ENCODE assay signal across 8 cellular contexts in the genomic region with DNA sequence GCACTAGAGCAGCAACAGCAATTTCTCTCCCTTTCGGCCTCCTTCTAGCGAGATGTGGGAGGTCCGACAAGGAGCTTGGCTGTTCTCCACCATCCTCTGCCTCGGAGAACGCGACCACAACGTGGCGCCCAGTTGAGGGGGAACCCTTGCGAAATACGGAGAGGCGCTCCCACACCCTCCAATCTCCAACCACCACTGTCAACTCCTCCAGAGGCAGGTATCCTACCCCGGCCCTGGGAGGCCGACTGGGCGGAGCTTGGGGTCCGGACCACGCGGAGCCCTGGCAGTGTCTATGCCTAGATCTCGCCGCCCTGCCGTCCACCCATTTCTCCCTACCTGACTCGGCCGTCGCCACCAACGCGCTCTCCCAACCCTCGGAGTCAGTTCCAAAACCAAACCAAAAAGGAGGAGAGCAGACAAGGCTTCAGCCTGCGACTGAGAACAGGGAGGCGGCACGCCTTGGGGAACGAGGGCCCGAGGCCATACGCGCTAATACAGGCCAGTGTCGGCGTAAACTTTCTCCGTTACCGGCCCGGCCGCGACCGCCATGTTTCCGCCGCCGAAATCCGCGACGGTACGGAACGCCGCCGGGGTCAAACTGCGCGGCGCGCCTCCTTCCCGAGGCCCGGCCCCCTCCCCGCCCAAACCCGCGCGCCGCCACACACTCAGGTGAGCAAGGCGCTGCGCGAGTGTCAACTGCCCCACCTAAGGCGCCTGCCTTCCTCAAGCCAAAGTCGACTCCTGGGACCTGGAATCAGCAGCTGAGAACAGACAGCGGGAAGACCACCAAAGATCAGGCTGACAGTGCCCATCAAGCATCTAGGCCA. TPM values are rescaled to one million over a fixed set of nuclear protein-coding genes. Genes with fewer than 3 reads are reported as not detected.
A peak's percentile ranks its signal among the peaks of the same experiment; 100 is the strongest.
DNase-seq lines count a peak whose midpoint lies in the region; ATAC-seq, FAIRE-seq and TF ChIP-seq lines count a peak whose summit lies in the region.

A gene with protein sequence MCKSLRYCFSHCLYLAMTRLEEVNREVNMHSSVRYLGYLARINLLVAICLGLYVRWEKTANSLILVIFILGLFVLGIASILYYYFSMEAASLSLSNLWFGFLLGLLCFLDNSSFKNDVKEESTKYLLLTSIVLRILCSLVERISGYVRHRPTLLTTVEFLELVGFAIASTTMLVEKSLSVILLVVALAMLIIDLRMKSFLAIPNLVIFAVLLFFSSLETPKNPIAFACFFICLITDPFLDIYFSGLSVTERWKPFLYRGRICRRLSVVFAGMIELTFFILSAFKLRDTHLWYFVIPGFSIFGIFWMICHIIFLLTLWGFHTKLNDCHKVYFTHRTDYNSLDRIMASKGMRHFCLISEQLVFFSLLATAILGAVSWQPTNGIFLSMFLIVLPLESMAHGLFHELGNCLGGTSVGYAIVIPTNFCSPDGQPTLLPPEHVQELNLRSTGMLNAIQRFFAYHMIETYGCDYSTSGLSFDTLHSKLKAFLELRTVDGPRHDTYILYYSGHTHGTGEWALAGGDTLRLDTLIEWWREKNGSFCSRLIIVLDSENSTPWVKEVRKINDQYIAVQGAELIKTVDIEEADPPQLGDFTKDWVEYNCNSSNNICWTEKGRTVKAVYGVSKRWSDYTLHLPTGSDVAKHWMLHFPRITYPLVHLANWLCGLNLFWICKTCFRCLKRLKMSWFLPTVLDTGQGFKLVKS (minus strand): TSS at position 570 of the 827 bp plus-strand sequence. CDS start 5,568 bp downstream, outside the sequence.

- no peak for TF ChIP-seq CTCF in OCI-LY3 (IDR thresholded peaks at IDR 0.05; ENCODE audit: low read depth, low read length)

- no peaks in the 10 kb centered on the region for H3K9me3 ChIP-seq in OCI-LY3 (ENCODE audit: insufficient read depth, low read length)

- no peaks in the 10 kb centered on the region for H3K27me3 ChIP-seq in OCI-LY3 (ENCODE audit: low read depth, low read length)

- ATAC-seq in GM21367 (IDR thresholded peaks at IDR 0.05; ENCODE audit: unreplicated experiment), result peak; percentile 75

- H2AFZ ChIP-seq in OCI-LY3 (ENCODE audit: low read depth, low read length), result peak within 1 kb of the TSS; percentile 100

- no peaks in the 10 kb centered on the region for H4K20me1 ChIP-seq in OCI-LY3 (ENCODE audit: insufficient read depth, low read length)

- peaks cover 17% of the 10 kb centered on the region for H3K4me1 ChIP-seq in OCI-LY3 (ENCODE audit: low read length)

- no peaks in the 10 kb centered on the region for H3K36me3 ChIP-seq in OCI-LY3 (replicated peaks; ENCODE audit: low read depth, low read length)

- peak within 1 kb of the TSS; percentile 96 for H3K27ac ChIP-seq in OCI-LY3 (ENCODE audit: low read length)

- H3K4me3 ChIP-seq in OCI-LY3 (ENCODE audit: low read length), result peak within 1 kb of the TSS; percentile 93

- H3K9ac ChIP-seq in OCI-LY3 (ENCODE audit: low read length), result peak within 1 kb of the TSS; percentile 100

- DNase-seq in Caki2 (ENCODE audit: low read depth) (peak; percentile 77), HTR-8/SVneo (ENCODE audit: insufficient read length, low spot score) (peak; percentile 54), activated T-cell treated with anti-CD3 and anti-CD28 coated beads for 1 hour (ENCODE audit: low read depth) (peak; percentile 83), epidermal melanocyte (ENCODE audit: insufficient read length, low spot score) (peak; percentile 54), middle frontal gyrus (ENCODE audit: extremely low spot score, low spot score) (peak; percentile 18)
- DNase-seq in stimulated activated CD8-positive, alpha-beta memory T cell treated with anti-CD3 and anti-CD28 coated beads, Interleukin-2, amount 100 ng/mL, for 1 hour (ENCODE audit: low read depth in 2 of 2), result peak; percentile 70 to 80

- in situ Hi-C loops in Caki2 (cut with HindIII; ENCODE audit: low pct_unique_long_range_greater_than_20kb, low sequenced_read_pairs), result no loop called here

- FAIRE-seq in HTR-8/SVneo (lab: Jason Lieb, UNC), result no peak

- H3K4me2 ChIP-seq in OCI-LY3 (ENCODE audit: low read length), result peak within 1 kb of the TSS; percentile 98

- H3K79me2 ChIP-seq in OCI-LY3 (ENCODE audit: low read length), result peaks cover 48% of the 10 kb centered on the region

RNA-seq across cellular contexts. Expression of the gene that starts here (rescaled TPM):
- 4.5 and 18.2 TPM in 2 replicates for total RNA-seq in Caki2 (2014; rRNA removed; shearing (Covaris generic); ENCODE audit: low replicate concordance)

Comparison
In these comparisons a context has a peak if more than half of its experiments do, and no peak if none do; other contexts are left out.
1. Peak in every context shown above with its lines: DNase-seq, ATAC-seq, H3K4me3 ChIP-seq and H3K27ac ChIP-seq.
2. DNase-seq: peak in every context shown above with its lines; median percentile 83 in activated T-cell treated with anti-CD3 and anti-CD28 coated beads for 1 hour; 77 in Caki2; 75 in stimulated activated CD8-positive, alpha-beta memory T cell treated with anti-CD3 and anti-CD28 coated beads, Interleukin-2, amount 100 ng/mL, for 1 hour; 54 in HTR-8/SVneo; 54 in epidermal melanocyte; 18 in middle frontal gyrus.